Comparison of ENCODE assay signal across 15 cellular contexts in the genomic region with DNA sequence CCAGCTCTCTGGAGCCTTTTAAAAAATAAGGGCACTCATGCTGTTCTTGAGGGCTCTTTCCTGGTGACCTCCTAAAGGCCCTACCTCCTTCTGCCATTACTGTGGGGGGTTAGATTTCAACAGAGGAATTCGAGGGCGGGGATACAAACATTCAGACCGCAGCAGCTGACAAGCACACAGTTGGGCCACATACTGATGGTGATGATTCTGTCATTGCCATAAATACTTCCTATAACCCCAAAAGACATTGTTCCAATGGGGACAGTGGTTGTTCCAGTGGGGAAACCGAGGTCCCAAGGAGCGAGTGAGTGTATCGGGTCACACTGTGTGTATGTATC.
"Had no signal": no experiment of that assay in that cellular context is flagged by ENCODE, and none has a peak within 500 bp of the region (broad histone marks: within the 10 kb centered on the region; RNA-seq: fewer than 3 reads in every experiment).

No MANE protein-coding gene starts in this region.

- H3K4me3 Mint-ChIP-seq: activated CD8-positive, alpha-beta T cell treated with anti-CD3 and anti-CD28 coated beads for 36 hours; activated T-helper 1 cell treated with anti-CD3 and anti-CD28 coated beads, Interleukin-12 subunit alpha, Interleukin-12 subunit beta, Interleukin-2, Interleukin-4 antibody, amounts not matched to agents 30 ng/mL and 10 ng/mL and 1 ng/mL, durations not matched to agents 14 hours and 24 hours and 36 hours; neural progenitor cell had no signal

- H3K27ac Mint-ChIP-seq: neural progenitor cell had no signal

- H3K9me3 Mint-ChIP-seq: activated CD8-positive, alpha-beta T cell treated with anti-CD3 and anti-CD28 coated beads for 36 hours; activated T-helper 1 cell treated with anti-CD3 and anti-CD28 coated beads, Interleukin-12 subunit alpha, Interleukin-12 subunit beta, Interleukin-2, Interleukin-4 antibody, amounts not matched to agents 30 ng/mL and 10 ng/mL and 1 ng/mL, durations not matched to agents 14 hours and 24 hours and 36 hours had no signal

- DNase-seq: activated naive CD4-positive, alpha-beta T cell; anterior cingulate cortex; cerebellar nuclear complex; effector memory CD4-positive, alpha-beta T cell; heart left ventricle; left colon; ovary; WERI-Rb-1 had no signal

- H3K27me3 Mint-ChIP-seq: activated CD8-positive, alpha-beta T cell treated with anti-CD3 and anti-CD28 coated beads for 36 hours had no signal

- H3K4me1 ChIP-seq: breast epithelium, neural progenitor cell had no signal

- H3K36me3 ChIP-seq: breast epithelium, heart left ventricle, neural progenitor cell, ovary, WERI-Rb-1 had no signal

- ATAC-seq: left colon, sciatic nerve, SK-N-SH treated with all-trans-retinoic acid at 6 μM for 48 hours had no signal

- H3K9ac ChIP-seq: neural progenitor cell had no signal

- H3K27me3 ChIP-seq: breast epithelium, heart left ventricle, neural progenitor cell, ovary had no signal

- H3K4me3 ChIP-seq: breast epithelium, heart left ventricle, lung, neural progenitor cell, ovary had no signal

- H3K9me3 ChIP-seq: breast epithelium, heart left ventricle, ovary had no signal

- H2AFZ ChIP-seq: neural progenitor cell had no signal

- H3K4me2 ChIP-seq: neural progenitor cell had no signal

- H3K27ac ChIP-seq: breast epithelium, heart left ventricle, neural progenitor cell, ovary, WERI-Rb-1 had no signal
